ENCODE assay signal across 8 cellular contexts in the genomic region with DNA sequence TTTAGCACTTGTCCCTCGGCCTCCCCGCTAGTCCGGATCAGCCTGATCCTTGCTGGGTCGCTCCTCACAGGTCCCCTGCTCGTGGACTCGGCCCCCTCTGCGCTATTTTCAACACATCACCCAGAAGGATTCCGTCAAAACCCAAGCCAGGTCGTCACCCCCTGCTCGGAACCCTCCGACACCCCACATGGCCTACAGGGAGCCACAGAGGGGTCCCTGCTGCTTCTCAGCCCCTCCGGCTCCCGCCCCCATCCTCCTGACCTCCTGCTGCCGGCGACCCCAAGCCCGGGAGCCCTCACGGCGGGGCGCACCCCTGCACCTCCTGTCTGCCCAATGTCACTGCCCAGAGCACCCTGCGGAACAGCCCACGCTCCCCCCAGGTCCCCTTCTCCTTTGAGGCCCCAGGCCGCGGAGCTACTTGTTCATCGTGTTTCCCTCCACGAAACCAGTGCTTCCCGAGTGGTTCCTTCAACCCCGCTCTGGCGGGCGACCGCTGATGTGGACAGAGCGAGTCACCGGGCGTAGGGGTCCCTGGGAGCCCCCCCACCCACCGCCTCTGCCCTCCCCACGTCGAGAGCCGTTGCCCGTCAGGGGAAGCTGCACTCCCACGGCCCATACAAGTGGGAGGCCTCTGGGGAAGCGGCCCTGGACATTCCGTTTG. TPM values are rescaled to one million over a fixed set of nuclear protein-coding genes. Genes with fewer than 3 reads are reported as not detected.
DNase-seq lines count a peak whose midpoint lies in the region; ATAC-seq and TF ChIP-seq lines count a peak whose summit lies in the region.

No MANE protein-coding gene starts in this region.

- no peaks in the 10 kb centered on the region for H3K79me2 ChIP-seq in mammary epithelial cell (ENCODE audit: insufficient read depth, low read length)

- no peaks in the 10 kb centered on the region for H3K27me3 ChIP-seq in GM06990 (replicated peaks; ENCODE audit: control insufficient read depth, insufficient read depth, low read length)
- H3K27me3 ChIP-seq in mammary epithelial cell (ENCODE audit: insufficient read depth, low read length): no peaks in the 10 kb centered on the region
- no peaks in the 10 kb centered on the region for H3K27me3 ChIP-seq in iPS-20b (ENCODE audit: insufficient read depth, low read length)

- H3K4me3 ChIP-seq in GM06990 (replicated peaks; ENCODE audit: low read depth, low read length) (peak overlapping the region; percentile 68), mammary epithelial cell (replicated peaks in 1 of 3; ENCODE audit: insufficient read depth in 1 of 3, low read depth in 2 of 3, low read length in 3 of 3) (peak overlapping the region in 2 of 3 experiments; percentile 13 to 22), iPS-20b (ENCODE audit: low read length) (peak overlapping the region; percentile 86)

- intact Hi-C loops in mammary epithelial cell (cut with micrococcal nuclease) (loop anchor here (10.0 kb wide), 1 partner anchor 76 kb away; no protein-coding TSS in a partner anchor), sciatic nerve (cut with DNase I) (no loop called here)

- H4K20me1 ChIP-seq in mammary epithelial cell (ENCODE audit: insufficient read depth, low read length): no peaks in the 10 kb centered on the region

- no peaks in the 10 kb centered on the region for H3K9me3 ChIP-seq in mammary epithelial cell (replicated peaks; ENCODE audit: insufficient read depth, low read length)
- H3K9me3 ChIP-seq in iPS-20b (ENCODE audit: insufficient read depth, low read depth, low read length): no peaks in the 10 kb centered on the region

- H3K27ac ChIP-seq in mammary epithelial cell (ENCODE audit: insufficient read depth, low read depth, low read length) (no peak overlapping the region), iPS-20b (ENCODE audit: low read length) (no peak overlapping the region)

- H3K36me3 ChIP-seq in GM06990 (ENCODE audit: control insufficient read depth, insufficient read depth, low read length): no peaks in the 10 kb centered on the region
- H3K36me3 ChIP-seq in mammary epithelial cell (ENCODE audit: insufficient read depth, low read length): no peaks in the 10 kb centered on the region
- H3K36me3 ChIP-seq in iPS-20b (ENCODE audit: insufficient read depth, low read depth, low read length): peaks cover 19% of the 10 kb centered on the region; the same call in 1 of the 2 replicates

- BruUV-seq in mammary epithelial cell (replicated peaks; lab: Mats Ljungman, UMichigan): no TSS peak

- CTCF ChIA-PET in mammary epithelial cell (lab: Charles Lee; ENCODE audit: low non-redundant PET): no interaction called here

- 22% methylated on average over 11 of the region's 41 CpGs for WGBS in mammary epithelial cell (ENCODE audit: low coverage, missing lambda C conversion rate)

- H3K4me1 ChIP-seq in mammary epithelial cell (ENCODE audit: insufficient read depth, low read length): peaks cover 10% of the 10 kb centered on the region
- H3K4me1 ChIP-seq in iPS-20b (ENCODE audit: insufficient read depth, low read length): peaks cover 17% of the 10 kb centered on the region; the same call in 1 of the 2 replicates

- in situ Hi-C loops in mammary epithelial cell (cut with MboI; ENCODE audit: low sequenced_read_pairs in 2 of 2): no loop called here

- peak overlapping the region; percentile 25 for H3K4me2 ChIP-seq in mammary epithelial cell (ENCODE audit: insufficient read depth, low read depth, low read length)

- H2AFZ ChIP-seq in mammary epithelial cell (ENCODE audit: low read depth, low read length): peak overlapping the region; percentile 84

- no peak for ATAC-seq in sciatic nerve
- no peak for ATAC-seq in GM21528 (IDR thresholded peaks at IDR 0.05; ENCODE audit: low FRiP score, unreplicated experiment)

- dilution Hi-C loops in mammary epithelial cell (cut with HindIII; ENCODE audit: low sequenced_read_pairs): no loop called here

- TF ChIP-seq CTCF in GM06990 (IDR thresholded peaks at IDR 0.05; ENCODE audit: insufficient read depth, low read length, poor library complexity, severe bottlenecking) (no peak), mammary epithelial cell (conservative IDR thresholded peaks at IDR 0.05 in 1 of 2, IDR thresholded peaks at IDR 0.05 in 1 of 2; ENCODE audit: extremely low read depth in 1 of 2, insufficient read depth in 1 of 2, low read depth in 1 of 2, low read length in 2 of 2) (no peak), GM20000 (IDR thresholded peaks at IDR 0.05; ENCODE audit: extremely low read depth, missing control alignments) (no peak)

- no peak overlapping the region for H3K9ac ChIP-seq in mammary epithelial cell (ENCODE audit: insufficient read depth, low read length)
- peak overlapping the region; percentile 80; the same call in 1 of the 2 replicates for H3K9ac ChIP-seq in iPS-20b (ENCODE audit: low read depth, low read length)

- DNase-seq in GM06990 (ENCODE audit: extremely low read depth, insufficient read length) (no peak), mammary epithelial cell (no peak), sciatic nerve (ENCODE audit: low spot score) (peak; percentile 73), NCI-H146 (lab: John Stamatoyannopoulos, UW) (no peak), GM20000 (ENCODE audit: low spot score) (no peak), H4 (ENCODE audit: low spot score) (no peak)

RNA-seq across cellular contexts. Expression of gene MYL9, which starts 0.6 kb away (rescaled TPM):
- 100 to 1,000 TPM in 1 of 2 donors, 10 to 100 TPM in 1; 29.4 to 138 TPM for total RNA-seq in mammary epithelial cell
- polyA plus RNA-seq in mammary epithelial cell: 3.7 TPM
- 5.0 TPM for polyA minus RNA-seq in mammary epithelial cell
- total RNA-seq in sciatic nerve: 709 TPM
- total RNA-seq in H4 (2014; rRNA removed; shearing (Covaris generic)): not detected in 2 replicates

RNA-seq across cellular contexts. Expression of gene TGIF2, which starts 32.7 kb away (rescaled TPM):
- 10 to 100 TPM in 1 of 2 donors, 1 to 10 TPM in 1; 6.5 to 12.5 TPM for total RNA-seq in mammary epithelial cell
- polyA plus RNA-seq in mammary epithelial cell: 8.2 TPM
- polyA minus RNA-seq in mammary epithelial cell: 16.6 TPM
- 25.3 TPM for total RNA-seq in sciatic nerve
- total RNA-seq in H4 (2014; rRNA removed; shearing (Covaris generic)): 6.6 and 9.0 TPM in 2 replicates

Comparison
In these comparisons a context has a peak if more than half of its experiments do, and no peak if none do; other contexts are left out.
1. H3K4me3 ChIP-seq: peak in every context shown above with its lines; median percentile 86 in iPS-20b; 68 in GM06990; 18 in mammary epithelial cell.
2. RNA of gene MYL9, which starts 0.6 kb away (total RNA-seq): 709 TPM in sciatic nerve (single experiment) and 29.4 to 138 TPM in mammary epithelial cell; not detected in H4; every median in the first group is over 10 times any median in the second.